In the genomic region with DNA sequence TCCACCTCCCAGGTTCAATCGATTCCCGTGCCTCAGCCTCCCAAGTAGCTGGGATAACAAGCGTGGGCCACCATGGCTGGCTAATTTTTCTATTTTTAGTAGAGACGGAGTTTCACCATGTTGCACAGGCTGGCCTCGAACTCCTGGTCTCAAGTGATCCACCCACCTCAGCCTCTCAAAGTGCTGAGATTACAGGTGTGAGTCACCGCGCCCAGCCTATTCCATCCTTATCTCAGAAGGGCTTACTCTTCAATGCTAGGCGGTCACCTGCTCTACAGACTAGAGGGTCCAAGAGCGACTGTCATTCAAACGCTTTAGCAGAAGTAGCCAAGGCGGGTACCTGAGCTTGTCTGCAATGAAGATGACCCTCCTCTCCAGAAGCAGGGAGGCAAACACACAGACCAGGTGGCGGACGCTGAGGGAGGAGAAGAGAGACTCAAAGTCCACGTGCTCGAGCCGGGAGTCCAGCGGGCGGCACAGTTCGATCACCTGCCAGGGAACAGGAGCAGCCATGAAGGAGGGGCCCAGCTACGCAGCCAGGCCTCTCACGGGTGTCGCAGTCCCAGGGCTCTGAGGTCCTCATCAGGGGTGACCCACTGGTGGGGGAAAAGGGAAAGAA, we compare ENCODE assay signal across 11 cellular contexts.
"Had no signal": no experiment of that assay in that cellular context is flagged by ENCODE, and none has a peak within 500 bp of the region (broad histone marks: within the 10 kb centered on the region; RNA-seq: fewer than 3 reads in every experiment).

No MANE protein-coding gene starts in this region.

- FAIRE-seq: frontal cortex had no signal

- ATAC-seq: effector memory CD8-positive, alpha-beta T cell; heart right ventricle; natural killer cell treated with Interleukin-12 subunit alpha and Interleukin-12 subunit beta and Interleukin-15 and Interleukin-18, amount 100 ng/mL, for 72 hours; stimulated activated naive CD8-positive, alpha-beta T cell treated with anti-CD3 and anti-CD28 coated beads, Interleukin-15, amount 100 ng/mL, for 72 hours had no signal

- H3K9me3 ChIP-seq: heart right ventricle, sigmoid colon, testis had no signal

- H3K4me3 ChIP-seq: heart right ventricle, sigmoid colon, testis had no signal

- H3K36me3 ChIP-seq: brain microvascular endothelial cell had no signal

- H3K27ac ChIP-seq: brain microvascular endothelial cell, heart right ventricle, testis had no signal

- DNase-seq: activated naive CD8-positive, alpha-beta T cell treated with anti-CD3 and anti-CD28 coated beads, Interleukin-2, amount 10 ng/mL, durations not matched to agents 7 days and 5 days; brain microvascular endothelial cell; effector memory CD8-positive, alpha-beta T cell; heart right ventricle; sigmoid colon; stimulated activated CD4-positive, alpha-beta T cell treated with anti-CD3 and anti-CD28 coated beads, Interleukin-1b, Interleukin-23, amount 100 ng/mL, for 48 hours; stimulated activated naive CD8-positive, alpha-beta T cell treated with anti-CD3 and anti-CD28 coated beads, Interleukin-15, amount 100 ng/mL, for 72 hours; T-helper 2 cell; testis had no signal

- H3K27me3 ChIP-seq: brain microvascular endothelial cell, heart right ventricle, sigmoid colon, testis had no signal
